1 cellular context compared by ENCODE assay signal in the genomic region with DNA sequence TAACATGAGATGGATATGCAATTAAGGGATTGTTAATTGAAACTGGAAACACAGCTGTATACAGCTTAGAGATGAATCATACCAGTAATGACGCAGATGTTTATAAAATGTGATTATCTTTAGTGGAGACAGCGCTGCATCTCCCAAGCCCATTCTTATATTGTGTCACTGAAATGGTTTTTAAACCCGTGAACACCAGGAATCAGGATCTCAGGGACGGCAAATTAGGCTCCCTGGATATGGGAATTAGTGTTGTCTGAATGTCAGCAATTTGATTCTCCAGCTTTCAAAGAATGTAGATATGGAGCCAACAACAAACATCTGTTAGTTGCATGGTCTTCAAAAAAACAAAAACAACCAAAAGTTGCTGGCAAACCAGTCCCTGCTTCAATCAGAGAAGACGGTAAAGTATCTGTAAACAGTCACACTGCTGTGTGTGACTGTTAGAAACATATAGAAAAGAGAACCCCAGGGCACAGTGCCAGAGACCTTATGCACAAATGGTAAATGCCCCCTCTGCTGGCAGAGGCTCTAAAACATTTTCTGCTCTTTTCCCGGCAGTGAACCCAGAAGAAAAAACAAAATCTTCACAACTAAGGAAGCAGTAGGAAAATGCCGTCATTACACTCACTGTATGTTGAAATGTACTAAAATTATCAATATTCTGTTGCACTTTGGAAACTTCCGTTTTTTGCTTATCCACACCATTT.
TF ChIP-seq lines count a peak whose summit lies in the region.

No MANE protein-coding gene starts in this region.

TF ChIP-seq in K562, 482 proteins besides CTCF, POLR2A, EP300 and RAD21 (continued from another document):
- TF ChIP-seq, protein P1, sequence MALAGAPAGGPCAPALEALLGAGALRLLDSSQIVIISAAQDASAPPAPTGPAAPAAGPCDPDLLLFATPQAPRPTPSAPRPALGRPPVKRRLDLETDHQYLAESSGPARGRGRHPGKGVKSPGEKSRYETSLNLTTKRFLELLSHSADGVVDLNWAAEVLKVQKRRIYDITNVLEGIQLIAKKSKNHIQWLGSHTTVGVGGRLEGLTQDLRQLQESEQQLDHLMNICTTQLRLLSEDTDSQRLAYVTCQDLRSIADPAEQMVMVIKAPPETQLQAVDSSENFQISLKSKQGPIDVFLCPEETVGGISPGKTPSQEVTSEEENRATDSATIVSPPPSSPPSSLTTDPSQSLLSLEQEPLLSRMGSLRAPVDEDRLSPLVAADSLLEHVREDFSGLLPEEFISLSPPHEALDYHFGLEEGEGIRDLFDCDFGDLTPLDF (CRISPR knock-in tag; IDR thresholded peaks at IDR 0.05): no peak
